In genomic region chr12:103766028-103766427, GRCh38 we compare ENCODE assay signal across 27 cellular contexts.
"Had no signal": no experiment of that assay in that cellular context is flagged by ENCODE, and none has a peak within 500 bp of the region (broad histone marks: within the 10 kb centered on the region; RNA-seq: fewer than 3 reads in every experiment).

No MANE protein-coding gene starts in this region.

- H3K27ac ChIP-seq: coronary artery, dorsolateral prefrontal cortex, epithelial cell of prostate, esophagus squamous epithelium, gastrocnemius medialis, heart right ventricle, left lung had no signal

- H3K9me3 ChIP-seq: esophagus squamous epithelium, gastrocnemius medialis, heart right ventricle, left lung had no signal

- H3K9me3 Mint-ChIP-seq: memory B cell had no signal

- H3K27ac Mint-ChIP-seq: memory B cell had no signal

- H3K4me3 Mint-ChIP-seq: memory B cell had no signal

- H3K27me3 Mint-ChIP-seq: memory B cell had no signal

- FAIRE-seq: colon, endometrium, islet of Langerhans, keratinocyte had no signal

- H3K27me3 ChIP-seq: dorsolateral prefrontal cortex, esophagus squamous epithelium, gastrocnemius medialis, heart right ventricle, left lung had no signal

- H3K4me3 ChIP-seq: coronary artery, dorsolateral prefrontal cortex, esophagus squamous epithelium, gastrocnemius medialis, heart right ventricle, left lung, lung had no signal

- ATAC-seq: esophagus mucosa, gastrocnemius medialis, heart right ventricle, left cardiac atrium, left lung, left ventricle myocardium superior had no signal

- H3K4me1 ChIP-seq: gastrocnemius medialis, heart right ventricle, left lung had no signal

- H3K4me1 Mint-ChIP-seq: memory B cell had no signal

- DNase-seq: dermis blood vessel endothelial cell; dorsolateral prefrontal cortex; effector CD4-positive, alpha-beta T cell; effector memory CD4-positive, alpha-beta T cell; erythroblast; esophagus squamous epithelium; foreskin fibroblast; foreskin melanocyte; gastrocnemius medialis; glutamatergic neuron; heart right ventricle; hippocampal formation; left cardiac atrium; left ventricle myocardium superior; mammary epithelial cell; mesendoderm; midbrain had no signal
